Comparison of ENCODE assay signal across 23 cellular contexts in genomic region chr13:99290890-99291289, GRCh38. TPM values are rescaled to one million over a fixed set of nuclear protein-coding genes. Genes with fewer than 3 reads are reported as not detected.
DNase-seq lines count a peak whose midpoint lies in the region; ATAC-seq, FAIRE-seq and TF ChIP-seq lines count a peak whose summit lies in the region.
"Had no signal": no experiment of that assay in that cellular context is flagged by ENCODE, and none has a peak within 500 bp of the region (broad histone marks: within the 10 kb centered on the region; RNA-seq: fewer than 3 reads in every experiment).

No MANE protein-coding gene starts in this region.

- peaks cover 28% of the 10 kb centered on the region for H3K36me3 ChIP-seq in CD4-positive, alpha-beta memory T cell (ENCODE audit: insufficient read depth, low read length)
- H3K36me3 ChIP-seq in naive thymus-derived CD4-positive, alpha-beta T cell (ENCODE audit: control insufficient read depth in 2 of 3, insufficient read depth in 3 of 3, low read length in 3 of 3): peaks cover 0 to 24% (median 19%) of the 10 kb centered on the region in 3 experiments
- no peaks in the 10 kb centered on the region for H3K36me3 ChIP-seq in Peyer's patch
- H3K36me3 ChIP-seq: thyroid gland had no signal

- H3K36me3 Mint-ChIP-seq in CD4-positive, alpha-beta memory T cell: peaks cover 27 to 62% of the 10 kb centered on the region in 2 donors
- H3K36me3 Mint-ChIP-seq in activated naive CD8-positive, alpha-beta T cell: peaks cover 40% of the 10 kb centered on the region
- H3K36me3 Mint-ChIP-seq in naive thymus-derived CD4-positive, alpha-beta T cell: peaks cover 13 to 60% (median 47%) of the 10 kb centered on the region in 5 donors

- H3K9me3 ChIP-seq in CD4-positive, alpha-beta memory T cell (ENCODE audit: control insufficient read depth in 1 of 2, low read length in 2 of 2): no peaks in the 10 kb centered on the region
- no peaks in the 10 kb centered on the region for H3K9me3 ChIP-seq in naive thymus-derived CD4-positive, alpha-beta T cell (ENCODE audit: control insufficient read depth in 2 of 3, low read length in 3 of 3)
- no peaks in the 10 kb centered on the region for H3K9me3 ChIP-seq in Peyer's patch
- H3K9me3 ChIP-seq: heart left ventricle, right lobe of liver, thyroid gland had no signal

- TF ChIP-seq POLR2A in Peyer's patch (IDR thresholded peaks at IDR 0.05): no peak

- peak in 4 of 5 donors; percentile 49 to 68 (median 56) for DNase-seq in CD4-positive, alpha-beta memory T cell
- DNase-seq in GM19239 (ENCODE audit: insufficient read length, low spot score): no peak
- peak in 1 of 9 donors; percentile 37 for DNase-seq in naive thymus-derived CD4-positive, alpha-beta T cell
- DNase-seq in Peyer's patch: no peak
- DNase-seq: activated CD4-positive, CD25-positive, alpha-beta regulatory T cell treated with anti-CD3 and anti-CD28 coated beads, Interleukin-2, amount 50 U/mL, for 72 hours; activated effector memory CD4-positive, alpha-beta T cell treated with anti-CD3 and anti-CD28 coated beads, Interleukin-2, amount 50 U/mL, for 16 hours; DMS53; heart left ventricle; mammary epithelial cell; NCI-H187; NCI-H446 treated with DMSO at 0.1 percent for 48 hours; right lobe of liver; Right ventricle myocardium superior; stimulated activated CD4-positive, alpha-beta T cell treated with anti-CD3 and anti-CD28 coated beads, Interleukin-1b, Interleukin-23, amount 100 ng/mL, for 48 hours; thyroid gland had no signal

- peaks cover 65 to 97% (median 81%) of the 10 kb centered on the region in 4 donors for H3K4me1 Mint-ChIP-seq in CD4-positive, alpha-beta memory T cell
- H3K4me1 Mint-ChIP-seq in activated naive CD8-positive, alpha-beta T cell (ENCODE audit: low read depth): peaks cover 91% of the 10 kb centered on the region
- peaks cover 71 to 97% (median 93%) of the 10 kb centered on the region in 7 donors for H3K4me1 Mint-ChIP-seq in naive thymus-derived CD4-positive, alpha-beta T cell

- no peaks in the 10 kb centered on the region for H3K27me3 ChIP-seq in CD4-positive, alpha-beta memory T cell (ENCODE audit: insufficient read depth, low read length)
- H3K27me3 ChIP-seq in naive thymus-derived CD4-positive, alpha-beta T cell (ENCODE audit: control insufficient read depth in 2 of 2, insufficient read depth in 2 of 2, low read length in 2 of 2): no peaks in the 10 kb centered on the region
- H3K27me3 ChIP-seq in Peyer's patch: no peaks in the 10 kb centered on the region
- H3K27me3 ChIP-seq: heart left ventricle, right lobe of liver, thyroid gland had no signal

- CTCF ChIA-PET in CD4-positive, alpha-beta memory T cell (lab: Charles Lee; ENCODE audit: partially characterized antibody): interaction anchor here (1.4 to 3.3 kb wide), 2 partner anchors 9 to 21 kb away, joined by 3 to 16 read pairs; no protein-coding TSS in a partner anchor
- CTCF ChIA-PET in naive thymus-derived CD4-positive, alpha-beta T cell (lab: Charles Lee): interaction anchor here (1.6 kb wide), 1 partner anchor 97 kb away, joined by 3 read pairs; no protein-coding TSS in a partner anchor

- peak; percentile 33 for FAIRE-seq in GM19239 (lab: Jason Lieb, UNC)
- FAIRE-seq: keratinocyte had no signal

- peaks cover 95% of the 10 kb centered on the region for H3K4me1 ChIP-seq in CD4-positive, alpha-beta memory T cell (ENCODE audit: insufficient read depth, low read length)
- H3K4me1 ChIP-seq in naive thymus-derived CD4-positive, alpha-beta T cell (ENCODE audit: control insufficient read depth in 2 of 2, insufficient read depth in 2 of 2, low read length in 2 of 2): peaks cover 67 to 79% of the 10 kb centered on the region in 2 donors
- peaks cover 0 to 28% (median 11%) of the 10 kb centered on the region in 4 donors for H3K4me1 ChIP-seq in Peyer's patch

- no peaks in the 10 kb centered on the region for H3K27me3 Mint-ChIP-seq in CD4-positive, alpha-beta memory T cell
- H3K27me3 Mint-ChIP-seq in activated naive CD8-positive, alpha-beta T cell: no peaks in the 10 kb centered on the region
- no peaks in the 10 kb centered on the region for H3K27me3 Mint-ChIP-seq in naive thymus-derived CD4-positive, alpha-beta T cell

- intact Hi-C loops in CD4-positive, alpha-beta memory T cell (cut with micrococcal nuclease): loop anchor here (1.0 to 2.0 kb wide), 2 partner anchors 11 to 16 kb away; partner anchors contain the start of gene GPR183
- intact Hi-C loops in naive thymus-derived CD4-positive, alpha-beta T cell (cut with micrococcal nuclease): loop anchor here (1.0 to 10.0 kb wide), 2 partner anchors 9 to 314 kb away; partner anchors contain the start of gene CLYBL (in 1 of the 2)

- POLR2A ChIA-PET in CD4-positive, alpha-beta memory T cell (lab: Charles Lee; ENCODE audit: partially characterized antibody): interaction anchor here (0.6 to 19.6 kb wide), 6 partner anchors 8 to 92 kb away, joined by 3 to 406 read pairs (median 21); partner anchors contain the start of gene GPR183
- POLR2A ChIA-PET in naive thymus-derived CD4-positive, alpha-beta T cell (lab: Charles Lee): interaction anchor here (0.8 to 5.4 kb wide), 4 partner anchors 13 to 145 kb away, joined by 3 to 39 read pairs (median 4); partner anchors contain the start of gene GPR183

- no peaks in the 10 kb centered on the region for H3K9me3 Mint-ChIP-seq in CD4-positive, alpha-beta memory T cell
- no peaks in the 10 kb centered on the region for H3K9me3 Mint-ChIP-seq in activated naive CD8-positive, alpha-beta T cell (ENCODE audit: low read depth)
- H3K9me3 Mint-ChIP-seq in naive thymus-derived CD4-positive, alpha-beta T cell: no peaks in the 10 kb centered on the region

- H3K27ac Mint-ChIP-seq in CD4-positive, alpha-beta memory T cell: peak overlapping the region; percentile 88 to 96 (median 94)
- peak overlapping the region; percentile 89 for H3K27ac Mint-ChIP-seq in activated naive CD8-positive, alpha-beta T cell
- H3K27ac Mint-ChIP-seq in naive thymus-derived CD4-positive, alpha-beta T cell: peak overlapping the region; percentile 12 to 96 (median 87)

- no peak overlapping the region for H3K4me3 ChIP-seq in CD4-positive, alpha-beta memory T cell (ENCODE audit: low read length in 2 of 2)
- H3K4me3 ChIP-seq in naive thymus-derived CD4-positive, alpha-beta T cell (ENCODE audit: low read length): no peak overlapping the region
- no peak overlapping the region for H3K4me3 ChIP-seq in Peyer's patch
- H3K4me3 ChIP-seq: heart left ventricle, right lobe of liver, thyroid gland had no signal

- TF ChIP-seq CTCF in Peyer's patch (IDR thresholded peaks at IDR 0.05): no peak

- peak overlapping the region in 7 of 8 donors; percentile 43 to 76 (median 59) for H3K4me3 Mint-ChIP-seq in CD4-positive, alpha-beta memory T cell
- no peak overlapping the region for H3K4me3 Mint-ChIP-seq in activated naive CD8-positive, alpha-beta T cell
- peak overlapping the region in 5 of 10 donors; percentile 11 to 61 (median 29) for H3K4me3 Mint-ChIP-seq in naive thymus-derived CD4-positive, alpha-beta T cell

- ATAC-seq in naive thymus-derived CD4-positive, alpha-beta T cell: peak; percentile 47
- ATAC-seq in GM21515 (IDR thresholded peaks at IDR 0.05; ENCODE audit: unreplicated experiment) (no peak), GM21528 (IDR thresholded peaks at IDR 0.05; ENCODE audit: low FRiP score, unreplicated experiment) (no peak)
- ATAC-seq: heart left ventricle had no signal

- no peak overlapping the region for H3K27ac ChIP-seq in CD4-positive, alpha-beta memory T cell (ENCODE audit: low read depth, low read length)
- H3K27ac ChIP-seq in naive thymus-derived CD4-positive, alpha-beta T cell (ENCODE audit: low read depth, low read length): peak overlapping the region; percentile 22
- no peak overlapping the region for H3K27ac ChIP-seq in Peyer's patch
- H3K27ac ChIP-seq: heart left ventricle, right lobe of liver, thyroid gland had no signal

RNA-seq across cellular contexts. Expression of gene GPR183, which starts 16.3 kb away (rescaled TPM):
- total RNA-seq in CD4-positive, alpha-beta memory T cell: 100 to 1,000 TPM; 203 to 204 TPM
- 100 to 1,000 TPM; 563 to 954 TPM for polyA plus RNA-seq in CD4-positive, alpha-beta memory T cell
- total RNA-seq in naive thymus-derived CD4-positive, alpha-beta T cell: 100 to 1,000 TPM in 4 of 5 experiments, 10 to 100 TPM in 1; 26.8 to 231 (median 112) TPM
- polyA plus RNA-seq in naive thymus-derived CD4-positive, alpha-beta T cell: 100 to 1,000 TPM; 234 to 241 TPM
- total RNA-seq in Peyer's patch: 10 to 100 TPM in 1 of 4 donors, 1 to 10 TPM in 3; 1.1 to 24.8 (median 3.9) TPM
- total RNA-seq: fibroblast of lung, mammary epithelial cell had no signal
- polyA plus RNA-seq: keratinocyte, mammary epithelial cell had no signal

RNA-seq across cellular contexts. Expression of gene GPR18, which starts 32.7 kb away (rescaled TPM):
- total RNA-seq in CD4-positive, alpha-beta memory T cell: 10 to 100 TPM; 21.5 to 22.8 TPM
- polyA plus RNA-seq in CD4-positive, alpha-beta memory T cell: 10 to 100 TPM; 23.1 to 29.5 TPM
- 10 to 100 TPM; 11.5 to 40.4 (median 21.1) TPM for total RNA-seq in naive thymus-derived CD4-positive, alpha-beta T cell
- polyA plus RNA-seq in naive thymus-derived CD4-positive, alpha-beta T cell: 10 to 100 TPM; 27.9 to 35.9 TPM
- total RNA-seq in Peyer's patch: 1 to 10 TPM in 1 of 4 donors, under 1 TPM in 1, not detected in 2; 0.53 to 4.1 TPM
- total RNA-seq: dermis microvascular lymphatic vessel endothelial cell, fibroblast of lung, M059J, mammary epithelial cell, Right ventricle myocardium superior had no signal
- polyA plus RNA-seq: BJ, fibroblast of lung, keratinocyte, mammary epithelial cell had no signal

Comparison
In these comparisons a context has a peak if more than half of its experiments do, and no peak if none do; other contexts are left out.
1. DNase-seq: peak in CD4-positive, alpha-beta memory T cell (4 of 5); none in GM19239 (single experiment) and Peyer's patch (0 of 3).
2. Peak in every context shown above with its lines, with median percentiles within 50 percentile points of each other: H3K27ac Mint-ChIP-seq.